Comparison of ENCODE assay signal across 9 cellular contexts in the genomic region with DNA sequence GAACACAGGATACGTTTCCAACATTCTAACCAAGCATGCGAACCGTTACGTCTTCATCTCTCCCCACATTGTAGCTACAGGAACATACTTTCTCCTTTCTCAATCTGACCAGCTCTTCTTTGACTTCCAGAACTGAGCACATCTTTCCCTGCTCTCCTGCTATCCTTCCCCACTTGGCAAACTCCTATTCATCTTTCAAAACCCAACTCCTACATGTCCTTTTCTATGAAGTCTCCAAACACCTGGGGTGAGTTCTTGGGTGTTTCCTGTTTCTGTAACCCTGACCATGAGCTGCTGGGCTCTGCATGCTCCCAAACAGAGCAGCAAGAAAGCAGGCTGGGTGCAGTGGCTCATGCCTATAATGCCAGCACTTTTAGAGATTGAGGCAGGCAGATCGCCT. TPM values are rescaled to one million over a fixed set of nuclear protein-coding genes. Genes with fewer than 3 reads are reported as not detected.
"Had no signal": no experiment of that assay in that cellular context is flagged by ENCODE, and none has a peak within 500 bp of the region (broad histone marks: within the 10 kb centered on the region; RNA-seq: fewer than 3 reads in every experiment).

No MANE protein-coding gene starts in this region.

- H3K9me3 ChIP-seq: HAP-1 had no signal

- ATAC-seq: HCT116, HepG2 had no signal

- H3K4me3 ChIP-seq: HAP-1 had no signal

- H3K36me3 Mint-ChIP-seq: IgD-negative memory B cell had no signal

- H3K36me3 ChIP-seq: HAP-1 had no signal

- DNase-seq: GOT3, H7, KG1 had no signal

- H3K4me1 ChIP-seq: HAP-1 had no signal

- H3K4me3 Mint-ChIP-seq: IgD-negative memory B cell had no signal

- H3K27ac Mint-ChIP-seq: IgD-negative memory B cell had no signal

RNA-seq across cellular contexts. Expression of gene ACER1, which starts 6.6 kb away (rescaled TPM):
- total RNA-seq: H4, H7, HepG2, HT-29 had no signal
- polyA plus RNA-seq: HepG2, IgD-negative memory B cell had no signal
